23 cellular contexts compared by ENCODE assay signal in the genomic region with DNA sequence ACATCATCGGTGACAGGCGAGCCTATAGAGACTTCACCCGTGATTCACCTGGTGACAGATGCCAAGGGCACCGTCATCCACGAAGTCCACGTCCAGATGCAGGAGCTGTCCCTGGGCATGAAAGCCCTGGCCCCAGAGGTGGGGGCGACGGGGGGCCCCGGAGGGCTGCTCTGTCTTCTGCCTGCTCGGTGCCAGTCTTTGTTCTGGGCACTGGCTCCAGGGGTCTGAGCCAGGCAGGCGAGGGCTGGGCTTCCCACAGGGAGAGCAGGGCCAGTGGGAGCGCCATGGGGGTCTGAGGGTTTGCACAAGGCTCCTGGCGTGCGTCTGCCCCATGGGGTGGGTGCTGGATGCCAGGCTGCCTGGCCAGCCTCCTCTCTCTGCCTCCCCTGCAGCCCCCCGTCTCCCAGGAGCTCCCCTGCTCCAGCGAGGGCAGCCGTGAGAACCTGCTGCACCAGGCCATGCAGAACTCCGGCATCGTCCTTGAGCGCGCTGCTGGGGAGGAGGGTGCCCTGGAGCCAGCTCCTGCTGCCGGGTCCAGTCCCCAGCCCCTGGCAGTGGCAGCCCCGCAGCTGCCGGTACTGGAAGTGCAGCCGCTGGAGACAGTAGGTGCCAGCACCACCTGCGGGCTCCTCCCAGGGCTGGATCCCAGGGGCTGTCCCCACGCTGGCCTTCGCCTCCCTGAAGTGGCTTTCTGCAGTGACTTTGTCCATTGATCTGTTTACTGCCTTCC.
"Had no signal": no experiment of that assay in that cellular context is flagged by ENCODE, and none has a peak within 500 bp of the region (broad histone marks: within the 10 kb centered on the region; RNA-seq: fewer than 3 reads in every experiment).

No MANE protein-coding gene starts in this region.

- H3K27ac Mint-ChIP-seq: activated CD4-positive, alpha-beta memory T cell treated with anti-CD3 and anti-CD28 coated beads for 36 hours; activated CD4-positive, alpha-beta T cell treated with anti-CD3 and anti-CD28 coated beads, Interleukin-2, amount 10 ng/mL, durations not matched to agents 7 days and 5 days; activated naive CD8-positive, alpha-beta T cell treated with anti-CD3 and anti-CD28 coated beads, Interleukin-2, amount 10 ng/mL, durations not matched to agents 7 days and 5 days; T-helper 17 cell had no signal

- H3K27ac ChIP-seq: adrenal gland had no signal

- H3K4me3 ChIP-seq: adrenal gland had no signal

- H3K9me3 Mint-ChIP-seq: activated CD4-positive, alpha-beta memory T cell treated with anti-CD3 and anti-CD28 coated beads for 36 hours; activated CD4-positive, alpha-beta T cell treated with anti-CD3 and anti-CD28 coated beads, Interleukin-2, amount 10 ng/mL, durations not matched to agents 7 days and 5 days; activated naive CD8-positive, alpha-beta T cell treated with anti-CD3 and anti-CD28 coated beads, Interleukin-2, amount 10 ng/mL, durations not matched to agents 7 days and 5 days; activated T-cell treated with anti-CD3 and anti-CD28 coated beads, Interleukin-2, amount 50 U/mL, for 4 hours had no signal

- H3K4me1 Mint-ChIP-seq: activated CD4-positive, alpha-beta T cell treated with anti-CD3 and anti-CD28 coated beads, Interleukin-2, amount 10 ng/mL, durations not matched to agents 7 days and 5 days; activated naive CD8-positive, alpha-beta T cell treated with anti-CD3 and anti-CD28 coated beads, Interleukin-2, amount 10 ng/mL, durations not matched to agents 7 days and 5 days had no signal

- FAIRE-seq: RCC 7860 had no signal

- H3K4me3 Mint-ChIP-seq: activated CD4-positive, alpha-beta memory T cell treated with anti-CD3 and anti-CD28 coated beads for 36 hours; activated CD4-positive, alpha-beta T cell treated with anti-CD3 and anti-CD28 coated beads, Interleukin-2, amount 10 ng/mL, durations not matched to agents 7 days and 5 days; activated naive CD8-positive, alpha-beta T cell treated with anti-CD3 and anti-CD28 coated beads, Interleukin-2, amount 10 ng/mL, durations not matched to agents 7 days and 5 days; activated T-cell treated with anti-CD3 and anti-CD28 coated beads, Interleukin-2, amount 50 U/mL, for 4 hours; T-helper 17 cell had no signal

- H3K27me3 Mint-ChIP-seq: activated CD4-positive, alpha-beta T cell treated with anti-CD3 and anti-CD28 coated beads, Interleukin-2, amount 10 ng/mL, durations not matched to agents 7 days and 5 days; activated naive CD8-positive, alpha-beta T cell treated with anti-CD3 and anti-CD28 coated beads, Interleukin-2, amount 10 ng/mL, durations not matched to agents 7 days and 5 days; T-helper 17 cell had no signal

- H3K9me3 ChIP-seq: adrenal gland had no signal

- DNase-seq: activated CD4-positive, alpha-beta memory T cell treated with anti-CD3 and anti-CD28 coated beads for 36 hours; activated CD4-positive, alpha-beta T cell treated with anti-CD3 and anti-CD28 coated beads, Interleukin-2, amount 10 ng/mL, durations not matched to agents 7 days and 5 days; activated CD4-positive, CD25-positive, alpha-beta regulatory T cell; activated CD8-positive, alpha-beta memory T cell treated with anti-CD3 and anti-CD28 coated beads for 24 hours; activated naive CD4-positive, alpha-beta T cell treated with anti-CD3 and anti-CD28 coated beads, Interleukin-2, amount 50 U/mL, for 16 hours; activated naive CD8-positive, alpha-beta T cell treated with anti-CD3 and anti-CD28 coated beads, Interleukin-2, amount 10 ng/mL, durations not matched to agents 7 days and 5 days; activated T-cell treated with anti-CD3 and anti-CD28 coated beads, Interleukin-2, amount 50 U/mL, for 4 hours; adrenal gland; anterior cingulate cortex; caudate nucleus; Karpas-422; NCI-H1105 treated with DMSO at 0.1 percent for 48 hours; NCI-H1436 treated with DMSO at 0.1 percent for 48 hours; NCI-H187; NCI-H2081; NCI-H2171 treated with DMSO at 0.1 percent for 48 hours; NCI-H226; NCI-H526 treated with DMSO at 0.1 percent for 48 hours; NK-92 treated with Interleukin-12 subunit alpha and Interleukin-12 subunit beta, amount 100 ng/mL, for 24 hours; SHP77 treated with DMSO at 0.1 percent for 48 hours; T-helper 17 cell; T-helper 9 cell had no signal
